8 cellular contexts compared by ENCODE assay signal in genomic region chr6:108113557-108114519, GRCh38. TPM values are rescaled to one million over a fixed set of nuclear protein-coding genes. Genes with fewer than 3 reads are reported as not detected.
DNase-seq lines count a peak whose midpoint lies in the region; ATAC-seq and TF ChIP-seq lines count a peak whose summit lies in the region.

No MANE protein-coding gene starts in this region.

- no peak for TF ChIP-seq POLR2A in ovary (IDR thresholded peaks at IDR 0.05)

- POLR2A ChIA-PET in activated CD4-positive, alpha-beta memory T cell treated with anti-CD3 and anti-CD28 coated beads, Interleukin-2, amount 10 ng/mL, durations not matched to agents 7 days and 5 days (lab: Charles Lee): no interaction called here

- H3K4me3 Mint-ChIP-seq in activated CD4-positive, alpha-beta memory T cell treated with anti-CD3 and anti-CD28 coated beads, Interleukin-2, amount 10 ng/mL, durations not matched to agents 7 days and 5 days: peak overlapping the region; percentile 44

- no peaks in the 10 kb centered on the region for H3K27me3 ChIP-seq in ovary

- CTCF ChIA-PET in activated CD4-positive, alpha-beta memory T cell treated with anti-CD3 and anti-CD28 coated beads, Interleukin-2, amount 10 ng/mL, durations not matched to agents 7 days and 5 days (lab: Charles Lee): interaction anchor here (0.6 to 5.3 kb wide), 6 partner anchors 199 to 415 kb away, joined by 3 to 26 read pairs (median 4); no protein-coding TSS in a partner anchor

- H3K27ac Mint-ChIP-seq in activated CD4-positive, alpha-beta memory T cell treated with anti-CD3 and anti-CD28 coated beads, Interleukin-2, amount 10 ng/mL, durations not matched to agents 7 days and 5 days: no peak overlapping the region

- H3K4me1 Mint-ChIP-seq in activated CD4-positive, alpha-beta memory T cell treated with anti-CD3 and anti-CD28 coated beads, Interleukin-2, amount 10 ng/mL, durations not matched to agents 7 days and 5 days: peaks cover 41% of the 10 kb centered on the region

- DNase-seq in ACHN: peak; percentile 56
- DNase-seq in GDM1 (lab: John Stamatoyannopoulos, UW): peak; percentile 21
- DNase-seq in NCI-H1694 treated with DMSO at 0.1 percent for 48 hours (lab: John Stamatoyannopoulos, UW): peak; percentile 26
- DNase-seq in activated CD4-positive, alpha-beta memory T cell treated with anti-CD3 and anti-CD28 coated beads, Interleukin-2, amount 10 ng/mL, durations not matched to agents 7 days and 5 days: peak; percentile 23
- DNase-seq in germinal center (ENCODE audit: low spot score): peak; percentile 47
- peak in 3 of 5 donors; percentile 27 to 44 (median 36) for DNase-seq in ovary
- no peak for DNase-seq in NCI-H510A treated with DMSO at 0.1 percent for 48 hours (lab: John Stamatoyannopoulos, UW)

- in situ Hi-C loops in ACHN (cut with HindIII; ENCODE audit: low pct_ligation_motif_present, low pct_unique_long_range_greater_than_20kb, low sequenced_read_pairs): no loop called here

- TF ChIP-seq CTCF in ovary (IDR thresholded peaks at IDR 0.05): peak in 2 of 3 donors; percentile 47 to 60

- no peaks in the 10 kb centered on the region for H3K36me3 ChIP-seq in ovary

- intact Hi-C loops in ovary (cut with DNase I): loop anchor here (2.0 to 10.0 kb wide), 5 partner anchors 151 to 413 kb away; partner anchors contain the start of gene SNX3 (in 1 of the 4)

- 37 to 44% (median 38%) methylated on average over 37 to 39 of the region's 39 CpGs for WGBS in ovary, 3 donors

- H3K4me1 ChIP-seq in ovary (ENCODE audit: insufficient read depth): peaks cover 13% of the 10 kb centered on the region

- H3K36me3 Mint-ChIP-seq in activated CD4-positive, alpha-beta memory T cell treated with anti-CD3 and anti-CD28 coated beads, Interleukin-2, amount 10 ng/mL, durations not matched to agents 7 days and 5 days (ENCODE audit: low read depth): peaks cover under 1% of the 10 kb centered on the region

- no peak overlapping the region for H3K27ac ChIP-seq in ovary

- H3K9me3 Mint-ChIP-seq in activated CD4-positive, alpha-beta memory T cell treated with anti-CD3 and anti-CD28 coated beads, Interleukin-2, amount 10 ng/mL, durations not matched to agents 7 days and 5 days: no peaks in the 10 kb centered on the region

- no peak for TF ChIP-seq EP300 in ovary (IDR thresholded peaks at IDR 0.05)

- H3K9me3 ChIP-seq in ovary: no peaks in the 10 kb centered on the region

- no peak for ATAC-seq in GM18520 (IDR thresholded peaks at IDR 0.05; ENCODE audit: unreplicated experiment)

- peaks cover 76% of the 10 kb centered on the region for H3K27me3 Mint-ChIP-seq in activated CD4-positive, alpha-beta memory T cell treated with anti-CD3 and anti-CD28 coated beads, Interleukin-2, amount 10 ng/mL, durations not matched to agents 7 days and 5 days

- H3K4me3 ChIP-seq in ovary: no peak overlapping the region

RNA-seq across cellular contexts. Expression of gene OSTM1, which starts 39.3 kb away (rescaled TPM):
- 10 to 100 TPM; 41.4 to 43.3 TPM for total RNA-seq in activated CD4-positive, alpha-beta memory T cell treated with anti-CD3 and anti-CD28 coated beads, Interleukin-2, amount 10 ng/mL, durations not matched to agents 7 days and 5 days
- total RNA-seq in ovary: 10 to 100 TPM; 17.1 to 55.5 (median 35.2) TPM
- 10 to 100 TPM; 10.9 to 26.1 TPM for polyA plus RNA-seq in ovary

RNA-seq across cellular contexts. Expression of gene NR2E1, which starts 52.0 kb away (rescaled TPM):
- not detected for total RNA-seq in activated CD4-positive, alpha-beta memory T cell treated with anti-CD3 and anti-CD28 coated beads, Interleukin-2, amount 10 ng/mL, durations not matched to agents 7 days and 5 days
- not detected for total RNA-seq in ovary
- polyA plus RNA-seq in ovary: under 1 TPM in 1 of 2 donors, not detected in 1; 0.02 TPM
